In the genomic region with DNA sequence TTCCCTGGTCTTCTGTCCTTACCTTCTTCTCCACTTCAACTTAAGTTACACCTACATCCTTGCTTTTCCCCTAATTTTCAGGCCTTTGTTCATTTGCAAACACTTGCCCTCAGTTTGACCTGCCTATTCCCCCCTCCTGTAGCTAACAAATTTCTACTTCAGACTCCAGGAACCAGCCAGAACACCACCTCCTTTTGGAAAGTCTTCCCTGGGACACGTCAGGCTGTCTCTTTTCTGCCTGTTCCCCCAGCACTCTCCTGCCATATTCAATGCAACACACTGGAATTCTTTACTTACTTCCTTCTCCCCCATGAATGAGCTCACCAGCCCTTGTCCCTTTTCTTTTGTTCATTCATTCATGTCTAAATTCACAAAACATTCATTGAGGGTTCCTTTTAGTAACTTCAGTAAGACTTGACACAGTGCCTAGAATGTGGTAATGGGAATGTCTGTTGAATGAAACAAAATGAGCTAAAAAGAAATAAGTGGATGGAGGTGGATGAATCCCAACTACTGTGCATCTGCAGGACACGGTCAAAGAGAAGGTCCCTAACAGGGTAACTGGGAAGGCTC, we compare ENCODE assay signal across 22 cellular contexts.
DNase-seq lines count a peak whose midpoint lies in the region; ATAC-seq and TF ChIP-seq lines count a peak whose summit lies in the region.
"Had no signal": no experiment of that assay in that cellular context is flagged by ENCODE, and none has a peak within 500 bp of the region (broad histone marks: within the 10 kb centered on the region; RNA-seq: fewer than 3 reads in every experiment).

No MANE protein-coding gene starts in this region.

- peak overlapping the region; percentile 79 for H3K27ac ChIP-seq in brain microvascular endothelial cell
- H3K27ac ChIP-seq in rectal smooth muscle tissue (ENCODE audit: low read depth, low read length): peak overlapping the region; percentile 33
- H3K27ac ChIP-seq: coronary artery, vagina had no signal

- H3K9ac ChIP-seq in rectal smooth muscle tissue (ENCODE audit: low read length): no peak overlapping the region

- TF ChIP-seq CTCF in brain microvascular endothelial cell (IDR thresholded peaks at IDR 0.05; ENCODE audit: low read depth, low read length, missing control alignments): no peak

- H3K4me3 ChIP-seq in brain microvascular endothelial cell (ENCODE audit: low read depth, low read length) (no peak overlapping the region), rectal smooth muscle tissue (ENCODE audit: low read length) (no peak overlapping the region)
- H3K4me3 ChIP-seq: coronary artery, vagina had no signal

- ATAC-seq in HG02852 (IDR thresholded peaks at IDR 0.05; ENCODE audit: unreplicated experiment): no peak
- ATAC-seq: activated CD8-positive, alpha-beta memory T cell treated with anti-CD3 and anti-CD28 coated beads, Interleukin-2, amount 10 ng/mL, durations not matched to agents 7 days and 5 days; HepG2; left lobe of liver had no signal

- DNase-seq in GM03348 (ENCODE audit: low spot score): peak; percentile 19
- no peak for DNase-seq in brain microvascular endothelial cell
- DNase-seq in glomerular visceral epithelial cell (ENCODE audit: extremely low spot score): peak; percentile 67
- DNase-seq in HT-29 (ENCODE audit: low spot score): no peak
- DNase-seq in activated gamma-delta T cell (lab: John Stamatoyannopoulos, UW): no peak
- no peak for DNase-seq in erythroblast (lab: John Stamatoyannopoulos, UW)
- DNase-seq: activated CD4-positive, alpha-beta T cell treated with anti-CD3 and anti-CD28 coated beads for 1 hour; activated CD8-positive, alpha-beta memory T cell treated with anti-CD3 and anti-CD28 coated beads, Interleukin-2, amount 10 ng/mL, durations not matched to agents 7 days and 5 days; activated effector memory CD4-positive, alpha-beta T cell treated with anti-CD3 and anti-CD28 coated beads, Interleukin-2, amount 50 U/mL, for 16 hours; amniotic stem cell; H9; NCI-H1930; NCI-H510A treated with DMSO at 0.1 percent for 48 hours; posterior cingulate gyrus; stimulated activated naive CD4-positive, alpha-beta T cell treated with Interleukin-2 at 50 U/mL for 16 hours; T-helper 9 cell had no signal

- H3K36me3 ChIP-seq in brain microvascular endothelial cell (replicated peaks) (no peaks in the 10 kb centered on the region), rectal smooth muscle tissue (ENCODE audit: control insufficient read depth, insufficient read depth, low read length) (no peaks in the 10 kb centered on the region)
- H3K36me3 ChIP-seq: vagina had no signal

- in situ Hi-C loops in brain microvascular endothelial cell (cut with HindIII; ENCODE audit: low pct_ligation_motif_present, low sequenced_read_pairs): no loop called here

- H3K4me1 ChIP-seq in rectal smooth muscle tissue (ENCODE audit: control insufficient read depth, insufficient read depth, low read length): peaks cover 26% of the 10 kb centered on the region

- TF ChIP-seq POLR2A in erythroblast (IDR thresholded peaks at IDR 0.05; ENCODE audit: low read length): no peak

- H3K27me3 ChIP-seq in brain microvascular endothelial cell (replicated peaks): no peaks in the 10 kb centered on the region
- no peaks in the 10 kb centered on the region for H3K27me3 ChIP-seq in rectal smooth muscle tissue (ENCODE audit: control insufficient read depth, insufficient read depth, low read length)
- H3K27me3 ChIP-seq: vagina had no signal

Comparison
In these comparisons a context has a peak if more than half of its experiments do, and no peak if none do; other contexts are left out.
1. DNase-seq: peak in GM03348 (single experiment) and glomerular visceral epithelial cell (single experiment); none in brain microvascular endothelial cell (single experiment), HT-29 (single experiment), activated gamma-delta T cell (single experiment) and erythroblast (0 of 2).